In genomic region chr3:47856669-47857068, GRCh38 we compare ENCODE assay signal across 26 cellular contexts. TPM values are rescaled to one million over a fixed set of nuclear protein-coding genes. Genes with fewer than 3 reads are reported as not detected.
DNase-seq lines count a peak whose midpoint lies in the region; ATAC-seq and TF ChIP-seq lines count a peak whose summit lies in the region.
"Had no signal": no experiment of that assay in that cellular context is flagged by ENCODE, and none has a peak within 500 bp of the region (broad histone marks: within the 10 kb centered on the region; RNA-seq: fewer than 3 reads in every experiment).

No MANE protein-coding gene starts in this region.

- in situ Hi-C loops in GM13976 (cut with MboI; ENCODE audit: low sequenced_read_pairs, unreplicated experiment): no loop called here

- H3K4me1 ChIP-seq in thoracic aorta (ENCODE audit: control insufficient read depth in 1 of 2, low read depth in 2 of 2): peaks cover 0 to 13% of the 10 kb centered on the region in 2 donors

- H3K4me3 ChIP-seq in thoracic aorta: no peak overlapping the region
- H3K4me3 ChIP-seq: GM23248, skin epidermis had no signal

- H3K27ac ChIP-seq in cingulate gyrus (ENCODE audit: low read depth, low read length): peak overlapping the region; percentile 1
- H3K27ac ChIP-seq in thoracic aorta: peak overlapping the region; percentile 42 to 61
- H3K27ac ChIP-seq: GM23248 had no signal

- TF ChIP-seq CTCF in thoracic aorta (IDR thresholded peaks at IDR 0.05) (no peak), GM13976 (IDR thresholded peaks at IDR 0.05; ENCODE audit: borderline replicate concordance, control extremely low read depth, extremely low read depth, insufficient read depth, missing control alignments) (no peak)

- peaks cover 48% of the 10 kb centered on the region for H3K36me3 ChIP-seq in thoracic aorta

- ATAC-seq in thoracic aorta (ENCODE audit: insufficient number of reproducible peaks, low FRiP score, low read depth) (no peak), GM18520 (IDR thresholded peaks at IDR 0.05; ENCODE audit: unreplicated experiment) (no peak)
- ATAC-seq: activated T-cell treated with anti-CD3 and anti-CD28 coated beads, Interleukin-2, amount 50 U/mL, for 4 hours; left lobe of liver had no signal

- DNase-seq in activated effector memory CD4-positive, alpha-beta T cell treated with anti-CD3 and anti-CD28 coated beads, Interleukin-2, amount 50 U/mL, for 16 hours: peak; percentile 49
- no peak for DNase-seq in activated effector memory CD4-positive, alpha-beta T cell treated with Interleukin-2 at 50 U/mL for 16 hours
- DNase-seq in occipital lobe (lab: John Stamatoyannopoulos, UW) (peak; percentile 50), thoracic aorta (ENCODE audit: low spot score) (no peak), DMS79 (lab: John Stamatoyannopoulos, UW) (no peak), GM13976 (ENCODE audit: low spot score) (no peak)
- DNase-seq: 8988T; activated B cell treated with CpG ODN at 0.5 μM for 24 hours; activated CD4-positive, alpha-beta T cell treated with anti-CD3 and anti-CD28 coated beads, Interleukin-2, amount 50 U/mL, for 1 hour; activated naive CD4-positive, alpha-beta T cell treated with Interleukin-2 at 50 U/mL for 16 hours; activated T-cell treated with anti-CD3 and anti-CD28 coated beads, Interleukin-2, amount 50 U/mL, for 4 hours; CD4-positive, CD25-positive, alpha-beta regulatory T cell; effector CD4-positive, alpha-beta T cell; GM23248; KBM-7; mesendoderm; NCI-H1092; NCI-H1694 treated with DMSO at 0.1 percent for 48 hours; NCI-H446 treated with DMSO at 0.1 percent for 48 hours; NCI-H774; stimulated activated naive B cell treated with anti-CD40 and anti-IgM and Interleukin-4, amounts not matched to agents 10 μg/mL and 1 μg/mL and 100 μg/mL, for 72 hours; T-helper 1 cell had no signal

- no peaks in the 10 kb centered on the region for H3K27me3 ChIP-seq in thoracic aorta (replicated peaks; ENCODE audit: insufficient read depth)

- H3K9me3 ChIP-seq in thoracic aorta: no peaks in the 10 kb centered on the region

RNA-seq across cellular contexts. Expression of gene DHX30, which starts 53.7 kb away (rescaled TPM):
- 69.1 TPM for total RNA-seq in occipital lobe
- 10 to 100 TPM; 60.2 to 68.4 TPM for total RNA-seq in thoracic aorta

Comparison
In these comparisons a context has a peak if more than half of its experiments do, and no peak if none do; other contexts are left out.
1. DNase-seq: peak in activated effector memory CD4-positive, alpha-beta T cell treated with anti-CD3 and anti-CD28 coated beads, Interleukin-2, amount 50 U/mL, for 16 hours (single experiment) and occipital lobe (single experiment); none in activated effector memory CD4-positive, alpha-beta T cell treated with Interleukin-2 at 50 U/mL for 16 hours (single experiment), thoracic aorta (single experiment), DMS79 (single experiment) and GM13976 (single experiment).